ENCODE assay signal across 1 cellular context in genomic region chr6:30881987-30882763, GRCh38.
TF ChIP-seq lines count a peak whose summit lies in the region.

No MANE protein-coding gene starts in this region.

TF ChIP-seq in GM23338, 12 proteins besides CTCF, POLR2A, EP300 and RAD21 (continued from another document):
- TF ChIP-seq ZNF462 (CRISPR knock-in tag; IDR thresholded peaks at IDR 0.05) (no peak), ZNF331 (CRISPR knock-in tag; IDR thresholded peaks at IDR 0.05; ENCODE audit: low read depth) (no peak)
